In genomic region chr7:113710310-113711106, GRCh38 we compare ENCODE assay signal across 7 cellular contexts.
A peak's percentile ranks its signal among the peaks of the same experiment; 100 is the strongest.
DNase-seq lines count a peak whose midpoint lies in the region; ATAC-seq and TF ChIP-seq lines count a peak whose summit lies in the region.

No MANE protein-coding gene starts in this region.

- no peaks in the 10 kb centered on the region for H3K36me3 Mint-ChIP-seq in activated T-helper 1 cell treated with anti-CD3 and anti-CD28 coated beads, Interleukin-12 subunit alpha, Interleukin-12 subunit beta, Interleukin-2, Interleukin-4 antibody, amounts not matched to agents 30 ng/mL and 10 ng/mL and 1 ng/mL, durations not matched to agents 14 hours and 24 hours and 36 hours (ENCODE audit: low read depth)

- no peaks in the 10 kb centered on the region for H3K79me2 ChIP-seq in parathyroid adenoma

- ATAC-seq in GM21619 (IDR thresholded peaks at IDR 0.05; ENCODE audit: unreplicated experiment), result peak; percentile 96

- H3K27ac ChIP-seq in parathyroid adenoma, result no peak overlapping the region

- H3K4me1 ChIP-seq in parathyroid adenoma, result no peaks in the 10 kb centered on the region

- no peak overlapping the region for H3K4me2 ChIP-seq in parathyroid adenoma (ENCODE audit: low read length)

- H3K9me3 Mint-ChIP-seq in activated T-helper 1 cell treated with anti-CD3 and anti-CD28 coated beads, Interleukin-12 subunit alpha, Interleukin-12 subunit beta, Interleukin-2, Interleukin-4 antibody, amounts not matched to agents 30 ng/mL and 10 ng/mL and 1 ng/mL, durations not matched to agents 14 hours and 24 hours and 36 hours, result no peaks in the 10 kb centered on the region

- H3K9ac ChIP-seq in parathyroid adenoma, result no peak overlapping the region

- intact Hi-C loops in activated T-helper 1 cell treated with anti-CD3 and anti-CD28 coated beads, Interleukin-12 subunit alpha, Interleukin-12 subunit beta, Interleukin-2, Interleukin-4 antibody, amounts not matched to agents 30 ng/mL and 10 ng/mL and 1 ng/mL, durations not matched to agents 14 hours and 24 hours and 36 hours (cut with micrococcal nuclease), result loop anchor here (1.0 kb wide), 1 partner anchor 1160 kb away; no protein-coding TSS in a partner anchor

- no peaks in the 10 kb centered on the region for H3K27me3 ChIP-seq in parathyroid adenoma (ENCODE audit: control insufficient read depth, insufficient read depth, low read length)

- H3K4me3 Mint-ChIP-seq in activated T-helper 1 cell treated with anti-CD3 and anti-CD28 coated beads, Interleukin-12 subunit alpha, Interleukin-12 subunit beta, Interleukin-2, Interleukin-4 antibody, amounts not matched to agents 30 ng/mL and 10 ng/mL and 1 ng/mL, durations not matched to agents 14 hours and 24 hours and 36 hours, result no peak overlapping the region

- DNase-seq in GM10266 (ENCODE audit: extremely low spot score), result peak; percentile 34
- DNase-seq in HT-29 (ENCODE audit: low spot score), result peak; percentile 89
- peak; percentile 59 for DNase-seq in NCI-H748 treated with DMSO at 0.1 percent for 48 hours (lab: John Stamatoyannopoulos, UW)
- peak; percentile 10 for DNase-seq in activated T-helper 1 cell treated with anti-CD3 and anti-CD28 coated beads, Interleukin-12 subunit alpha, Interleukin-12 subunit beta, Interleukin-2, Interleukin-4 antibody, amounts not matched to agents 30 ng/mL and 10 ng/mL and 1 ng/mL, durations not matched to agents 14 hours and 24 hours and 36 hours (ENCODE audit: low spot score)
- DNase-seq in globus pallidus (ENCODE audit: low spot score), result peak; percentile 53

- no peak overlapping the region for H2AFZ ChIP-seq in parathyroid adenoma

- no peaks in the 10 kb centered on the region for H3K4me1 Mint-ChIP-seq in activated T-helper 1 cell treated with anti-CD3 and anti-CD28 coated beads, Interleukin-12 subunit alpha, Interleukin-12 subunit beta, Interleukin-2, Interleukin-4 antibody, amounts not matched to agents 30 ng/mL and 10 ng/mL and 1 ng/mL, durations not matched to agents 14 hours and 24 hours and 36 hours (ENCODE audit: low read depth)

- H3K36me3 ChIP-seq in parathyroid adenoma (ENCODE audit: control insufficient read depth, insufficient read depth, low read length), result no peaks in the 10 kb centered on the region

- TF ChIP-seq CTCF in GM10266 (IDR thresholded peaks at IDR 0.05; ENCODE audit: control insufficient read depth, insufficient read depth, low read depth, missing control alignments) (peak; percentile 95), parathyroid adenoma (IDR thresholded peaks at IDR 0.05) (peak; percentile 92)

- H3K9me3 ChIP-seq in parathyroid adenoma (ENCODE audit: control insufficient read depth, low read length), result no peaks in the 10 kb centered on the region

- peaks cover 2% of the 10 kb centered on the region for H3K27me3 Mint-ChIP-seq in activated T-helper 1 cell treated with anti-CD3 and anti-CD28 coated beads, Interleukin-12 subunit alpha, Interleukin-12 subunit beta, Interleukin-2, Interleukin-4 antibody, amounts not matched to agents 30 ng/mL and 10 ng/mL and 1 ng/mL, durations not matched to agents 14 hours and 24 hours and 36 hours (ENCODE audit: insufficient read depth)

- no peak overlapping the region for H3K27ac Mint-ChIP-seq in activated T-helper 1 cell treated with anti-CD3 and anti-CD28 coated beads, Interleukin-12 subunit alpha, Interleukin-12 subunit beta, Interleukin-2, Interleukin-4 antibody, amounts not matched to agents 30 ng/mL and 10 ng/mL and 1 ng/mL, durations not matched to agents 14 hours and 24 hours and 36 hours

- no peak overlapping the region for H3K4me3 ChIP-seq in parathyroid adenoma (ENCODE audit: low read depth, low read length)

Comparison
In these comparisons a context has a peak if more than half of its experiments do, and no peak if none do; other contexts are left out.
1. DNase-seq: peak in every context shown above with its lines; median percentile 89 in HT-29; 59 in NCI-H748 treated with DMSO at 0.1 percent for 48 hours; 53 in globus pallidus; 34 in GM10266; 10 in activated T-helper 1 cell treated with anti-CD3 and anti-CD28 coated beads, Interleukin-12 subunit alpha, Interleukin-12 subunit beta, Interleukin-2, Interleukin-4 antibody, amounts not matched to agents 30 ng/mL and 10 ng/mL and 1 ng/mL, durations not matched to agents 14 hours and 24 hours and 36 hours.